In the genomic region with DNA sequence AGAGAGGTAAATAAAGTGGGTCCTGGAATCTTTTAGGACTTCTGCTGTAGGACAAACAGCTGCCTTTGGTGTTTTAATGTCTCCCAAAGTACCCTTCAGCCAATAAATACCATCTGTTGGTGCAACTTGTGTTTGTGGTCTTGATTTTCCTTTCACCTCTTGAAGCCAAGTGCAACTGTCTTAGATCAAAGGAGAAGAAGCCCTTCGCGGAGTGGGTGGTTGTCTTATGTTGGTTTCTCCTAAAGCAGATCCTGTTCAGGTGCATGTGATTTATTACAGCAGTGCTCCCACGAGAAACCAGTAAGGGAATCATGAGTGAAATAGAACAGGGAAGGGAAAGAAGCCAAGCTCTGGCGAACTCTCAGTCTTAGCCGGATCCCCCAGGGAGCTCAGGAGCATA, we compare ENCODE assay signal across 25 cellular contexts. TPM values are rescaled to one million over a fixed set of nuclear protein-coding genes. Genes with fewer than 3 reads are reported as not detected.
"Had no signal": no experiment of that assay in that cellular context is flagged by ENCODE, and none has a peak within 500 bp of the region (broad histone marks: within the 10 kb centered on the region; RNA-seq: fewer than 3 reads in every experiment).

No MANE protein-coding gene starts in this region.

- DNase-seq: KBM-7, MV-4-11, NCI-H1048, NCI-H1105, NCI-H1417, NCI-H1436 treated with DMSO at 0.1 percent for 48 hours, NCI-H1694, NCI-H187 treated with DMSO at 0.1 percent for 48 hours, NCI-H2029 treated with DMSO at 0.1 percent for 48 hours, NCI-H2171 treated with DMSO at 0.1 percent for 48 hours, NCI-H345, NCI-H446 treated with DMSO at 0.1 percent for 48 hours, NCI-H510A treated with DMSO at 0.1 percent for 48 hours, NCI-H69, NCI-H774, PC-3, SHP77, SK-N-SH, SW 1271, T-cell had no signal

- H3K9me3 ChIP-seq: SK-N-SH had no signal

- H3K9ac ChIP-seq: SK-N-SH had no signal

- H3K9me3 Mint-ChIP-seq: T-cell had no signal

- H3K9me2 ChIP-seq: SK-N-SH had no signal

- ATAC-seq: Panc1, PC-3, T-cell had no signal

- H3K4me3 Mint-ChIP-seq: IgD-negative memory B cell, T-cell had no signal

- H3K27ac Mint-ChIP-seq: T-cell had no signal

- H3K27me3 Mint-ChIP-seq: IgD-negative memory B cell had no signal

- H3K4me2 ChIP-seq: SK-N-SH had no signal

- H3K27ac ChIP-seq: HL-60, RWPE1 had no signal

RNA-seq across cellular contexts. Expression of gene HRK, which starts 27.7 kb away (rescaled TPM):
- total RNA-seq: LHCN-M2 had no signal
